In genomic region chr2:240865391-240865790, GRCh38 we compare ENCODE assay signal across 27 cellular contexts. TPM values are rescaled to one million over a fixed set of nuclear protein-coding genes. Genes with fewer than 3 reads are reported as not detected.
DNase-seq lines count a peak whose midpoint lies in the region; ATAC-seq, FAIRE-seq and TF ChIP-seq lines count a peak whose summit lies in the region.
"Had no signal": no experiment of that assay in that cellular context is flagged by ENCODE, and none has a peak within 500 bp of the region (broad histone marks: within the 10 kb centered on the region; RNA-seq: fewer than 3 reads in every experiment).

No MANE protein-coding gene starts in this region.

- H4K20me1 ChIP-seq in HepG2 (ENCODE audit: insufficient read depth, low read length) = no peaks in the 10 kb centered on the region
- H4K20me1 ChIP-seq in osteoblast (ENCODE audit: insufficient read depth, low read length) = no peaks in the 10 kb centered on the region
- H4K20me1 ChIP-seq: BLaER1 treated with 17β-estradiol and CSF1 and Interleukin-3, amounts not matched to agents 10 nM and 100 nM had no signal

- no peak for DNase-seq in HepG2 (ENCODE audit: low spot score)
- DNase-seq in right lobe of liver = no peak
- DNase-seq in WTC11 (ENCODE audit: low spot score) = no peak
- DNase-seq in osteoblast (ENCODE audit: insufficient read length, low spot score, missing footprints) = peak; percentile 34
- DNase-seq in NCI-H1417 (lab: John Stamatoyannopoulos, UW) = no peak
- no peak for DNase-seq in NCI-H1105 (lab: John Stamatoyannopoulos, UW)
- DNase-seq: 8988T; ACHN; AML-193; BE2C; Calu3; CD4-positive, alpha-beta T cell; COR-L47; DMS53; DMS79 treated with DMSO at 0.1 percent for 48 hours; GF-D8; H9 had no signal

- 0 out of 2 replicates have a peak overlapping the region, but pooled peaks have one; percentile 44 for H3K27ac Mint-ChIP-seq in WTC11
- H3K27ac Mint-ChIP-seq: CD14-positive monocyte; CD4-positive, alpha-beta T cell; GM23338; H9 had no signal

- H3K9me3 ChIP-seq in HepG2 (ENCODE audit: low read length) (no peaks in the 10 kb centered on the region), right lobe of liver (no peaks in the 10 kb centered on the region), osteoblast (ENCODE audit: low read depth, low read length) (no peaks in the 10 kb centered on the region)
- H3K9me3 ChIP-seq: A549; BE2C; BLaER1 treated with 17β-estradiol and CSF1 and Interleukin-3, amounts not matched to agents 10 nM and 100 nM had no signal

- in situ Hi-C loops in HepG2 (cut with HindIII; ENCODE audit: extremely low pct_ligation_motif_present, low pct_unique_long_range_greater_than_20kb) = loop anchor here (25.0 kb wide), 1 partner anchor 772 kb away; the partner anchor contains the start of genes ATG4B and THAP4

- WGBS in HepG2 (ENCODE audit: low lambda C conversion rate) = 91% methylated on average over 5 of the region's 5 CpGs
- 70% methylated on average over 5 of the region's 5 CpGs for WGBS in right lobe of liver (ENCODE audit: insufficient coverage, low coverage, low lambda C conversion rate, missing lambda C conversion rate)

- no peak for TF ChIP-seq EP300 in HepG2 (IDR thresholded peaks at IDR 0.05; ENCODE audit: low read depth in 2 of 2, low read length in 2 of 2)
- TF ChIP-seq EP300 in HepG2 (CRISPR knock-in tag; IDR thresholded peaks at IDR 0.05; ENCODE audit: borderline replicate concordance) = no peak

- no peaks in the 10 kb centered on the region for H3K36me3 ChIP-seq in HepG2 (replicated peaks in 1 of 2; ENCODE audit: control insufficient read depth in 1 of 2, insufficient read depth in 2 of 2, low read length in 2 of 2)
- H3K36me3 ChIP-seq in right lobe of liver = peaks cover 0 to 11% (median 0%) of the 10 kb centered on the region in 4 donors
- H3K36me3 ChIP-seq in osteoblast (ENCODE audit: insufficient read depth, low read length) = no peaks in the 10 kb centered on the region
- H3K36me3 ChIP-seq: BE2C; BLaER1 treated with 17β-estradiol and CSF1 and Interleukin-3, amounts not matched to agents 10 nM and 100 nM had no signal

- no peak for FAIRE-seq in HepG2 (lab: Jason Lieb, UNC)
- FAIRE-seq: A549, GM12891, GM18507 had no signal

- ATAC-seq in HepG2 = no peak
- no peak for ATAC-seq in right lobe of liver
- ATAC-seq in WTC11 = no peak
- ATAC-seq: A549, GM23338, HCT116 had no signal

- H3K79me2 ChIP-seq in HepG2 (ENCODE audit: insufficient read depth, low read length) = no peaks in the 10 kb centered on the region
- H3K79me2 ChIP-seq in osteoblast (ENCODE audit: insufficient read depth, low read length) = no peaks in the 10 kb centered on the region

- H3K36me3 Mint-ChIP-seq in WTC11 = no peaks in the 10 kb centered on the region
- H3K36me3 Mint-ChIP-seq: CD14-positive monocyte had no signal

- no peak for TF ChIP-seq RAD21 in HepG2 (CRISPR knock-in tag; IDR thresholded peaks at IDR 0.05)

- H3K4me1 ChIP-seq in HepG2 (ENCODE audit: insufficient read depth, low read length) (peaks cover 94% of the 10 kb centered on the region), right lobe of liver (peaks cover 0 to 58% (median 25%) of the 10 kb centered on the region in 4 donors), osteoblast (ENCODE audit: insufficient read depth, low read length) (no peaks in the 10 kb centered on the region)
- H3K4me1 ChIP-seq: A549; BE2C; BLaER1 treated with 17β-estradiol and CSF1 and Interleukin-3, amounts not matched to agents 10 nM and 100 nM had no signal

- no peak overlapping the region for H3K4me3 Mint-ChIP-seq in WTC11
- H3K4me3 Mint-ChIP-seq: CD14-positive monocyte; CD4-positive, alpha-beta T cell; GM23338; H9 had no signal

- TF ChIP-seq CTCF in HepG2 (CRISPR knock-in tag; IDR thresholded peaks at IDR 0.05) (no peak), right lobe of liver (IDR thresholded peaks at IDR 0.05) (no peak), WTC11 (IDR thresholded peaks at IDR 0.05) (no peak), osteoblast (IDR thresholded peaks at IDR 0.05; ENCODE audit: extremely low read depth, low read depth, low read length) (no peak)

- no peaks in the 10 kb centered on the region for H3K9me3 Mint-ChIP-seq in WTC11
- H3K9me3 Mint-ChIP-seq: CD14-positive monocyte; CD4-positive, alpha-beta T cell; GM23338; H9 had no signal

- H2AFZ ChIP-seq in HepG2 (ENCODE audit: low read length) (no peak overlapping the region), osteoblast (ENCODE audit: low read length) (no peak overlapping the region)
- H2AFZ ChIP-seq: GM23338 had no signal

- H3K9ac ChIP-seq in HepG2 (ENCODE audit: insufficient read depth, low read depth, low read length) = no peak overlapping the region
- H3K9ac ChIP-seq: BLaER1 treated with 17β-estradiol and CSF1 and Interleukin-3, amounts not matched to agents 10 nM and 100 nM had no signal

- H3K27me3 Mint-ChIP-seq in WTC11 (ENCODE audit: low read depth) = no peaks in the 10 kb centered on the region; the same call in 1 of the 2 replicates

- H3K27ac ChIP-seq in HepG2 (ENCODE audit: extremely low read length, insufficient read depth, low read length) (peak overlapping the region; percentile 62), right lobe of liver (peak overlapping the region in 1 of 3 donors; percentile 65), osteoblast (ENCODE audit: low read depth, low read length) (no peak overlapping the region)
- H3K27ac ChIP-seq: A549; BLaER1 treated with 17β-estradiol and CSF1 and Interleukin-3, amounts not matched to agents 10 nM and 100 nM had no signal

- intact Hi-C loops in HepG2 (cut with micrococcal nuclease; ENCODE audit: unreplicated experiment) = no loop called here
- intact Hi-C loops in right lobe of liver (cut with DNase I) = no loop called here

- H3K27me3 ChIP-seq in HepG2 (ENCODE audit: control insufficient read depth in 1 of 2, insufficient read depth in 2 of 2, low read length in 2 of 2) (peaks cover 0 to 2% of the 10 kb centered on the region in 2 experiments; a peak in 1 of 5 replicates), right lobe of liver (no peaks in the 10 kb centered on the region), osteoblast (ENCODE audit: insufficient read depth, low read length) (peaks cover 30% of the 10 kb centered on the region)
- H3K27me3 ChIP-seq: BLaER1 treated with 17β-estradiol and CSF1 and Interleukin-3, amounts not matched to agents 10 nM and 100 nM had no signal

- CTCF ChIA-PET in HepG2 (lab: Yijun Ruan, JAX; ENCODE audit: low intra/inter-chr PET ratio, low total read pairs) = no interaction called here
- CTCF ChIA-PET in WTC11 (lab: Charles Lee) = interaction anchor here (0.7 kb wide), 1 partner anchor 607 kb away, joined by 3 read pairs; no protein-coding TSS in a partner anchor

- POLR2A ChIA-PET in HepG2 (lab: Yijun Ruan, JAX) (interaction anchor here (0.7 to 1.5 kb wide), 2 partner anchors 8 to 440 kb away, joined by 3 to 5 read pairs; no protein-coding TSS in a partner anchor), WTC11 (lab: Charles Lee) (no interaction called here)

- no peaks in the 10 kb centered on the region for H3K4me1 Mint-ChIP-seq in WTC11
- H3K4me1 Mint-ChIP-seq: GM23338, H9 had no signal

- no peak for TF ChIP-seq POLR2A in HepG2 (IDR thresholded peaks at IDR 0.05; ENCODE audit: insufficient read depth in 1 of 2, low read depth in 2 of 2, low read length in 2 of 2)
- TF ChIP-seq POLR2A in right lobe of liver (IDR thresholded peaks at IDR 0.05) = no peak

- BruUV-seq in HepG2 (replicated peaks; lab: Mats Ljungman, UMichigan) = no TSS peak

- H3K4me2 ChIP-seq in HepG2 (ENCODE audit: low read depth, low read length) = no peak overlapping the region
- H3K4me2 ChIP-seq in osteoblast (ENCODE audit: insufficient read depth, low read length) = no peak overlapping the region
- H3K4me2 ChIP-seq: A549; BLaER1 treated with 17β-estradiol and CSF1 and Interleukin-3, amounts not matched to agents 10 nM and 100 nM; GM23338 had no signal

- H3K4me3 ChIP-seq in HepG2 (replicated peaks in 1 of 3; ENCODE audit: insufficient read depth in 1 of 3, low read depth in 2 of 3, low read length in 3 of 3) = no peak overlapping the region
- H3K4me3 ChIP-seq in right lobe of liver = no peak overlapping the region
- no peak overlapping the region for H3K4me3 ChIP-seq in osteoblast (ENCODE audit: insufficient read depth, low read length)
- H3K4me3 ChIP-seq: A549; BLaER1 treated with 17β-estradiol and CSF1 and Interleukin-3, amounts not matched to agents 10 nM and 100 nM; GM23338 had no signal

RNA-seq across cellular contexts. Expression of gene AGXT, which starts 3.2 kb away (rescaled TPM):
- total RNA-seq in HepG2 (2016; rRNA removed; fragmentation: Illumina TruSeq; extraction: Trizol) (30.5 and 41.9 TPM in 2 replicates), right lobe of liver (1,000 to 10,000 TPM in 4 of 6 experiments, 100 to 1,000 TPM in 2; 744 to 1,833 (median 1,254) TPM), WTC11 (2021) (0.16 to 0.37 TPM (median 0.24 TPM) in 3 replicates), osteoblast (not detected in 2 replicates)
- 13.0 and 14.7 TPM in 2 replicates for total RNA-seq in HepG2 (2016; cell fraction: cytosol; rRNA removed; fragmentation: Illumina TruSeq; extraction: Trizol; ENCODE audit: low read depth)
- total RNA-seq in HepG2 (2016; cell fraction: insoluble cytoplasmic fraction; rRNA removed; fragmentation: Illumina TruSeq; extraction: Trizol) = 26.6 and 43.3 TPM in 2 replicates
- 16.6 and 19.6 TPM in 2 replicates for total RNA-seq in HepG2 (2016; cell fraction: membrane; rRNA removed; fragmentation: Illumina TruSeq; extraction: Trizol)
- 38.2 and 44.0 TPM in 2 replicates for total RNA-seq in HepG2 (2016; cell fraction: nucleus; rRNA removed; fragmentation: Illumina TruSeq; extraction: Trizol)
- polyA plus RNA-seq in HepG2 (2011; rRNA removed) = 96.1 and 133 TPM in 2 replicates
- 35.6 and 52.0 TPM in 2 replicates for polyA plus RNA-seq in HepG2 (2011; cell fraction: cytosol; rRNA removed)
- polyA plus RNA-seq in HepG2 (2011; cell fraction: nucleus; rRNA removed) = 938 and 1,041 TPM in 2 replicates
- polyA plus RNA-seq in HepG2 (2012) = 57.7 and 74.1 TPM in 2 replicates
- polyA plus RNA-seq in HepG2 (2016; cell fraction: cytosol; fragmentation: Illumina TruSeq; extraction: Trizol; ENCODE audit: low read depth) = 16.7 and 17.4 TPM in 2 replicates
- 26.4 and 36.5 TPM in 2 replicates for polyA plus RNA-seq in HepG2 (2016; cell fraction: insoluble cytoplasmic fraction; fragmentation: Illumina TruSeq; extraction: Trizol; ENCODE audit: low read depth)
- polyA plus RNA-seq in HepG2 (2016; cell fraction: membrane; fragmentation: Illumina TruSeq; extraction: Trizol; ENCODE audit: low read depth) = 15.2 and 17.5 TPM in 2 replicates
- 101 and 109 TPM in 2 replicates for polyA plus RNA-seq in HepG2 (2016; cell fraction: nucleus; fragmentation: Illumina TruSeq; extraction: Trizol; ENCODE audit: insufficient read depth, low read depth)
- 67.0 TPM in 1 of 2 replicates, not detected in the other for polyA minus RNA-seq in HepG2 (2011; rRNA and poly(A)+ RNA removed; ENCODE audit: low replicate concordance)
- 22.8 and 31.0 TPM in 2 replicates for polyA minus RNA-seq in HepG2 (2011; cell fraction: cytosol; rRNA and poly(A)+ RNA removed)
- polyA minus RNA-seq in HepG2 (2011; cell fraction: nucleus; rRNA and poly(A)+ RNA removed) = 64.6 and 66.1 TPM in 2 replicates
- total RNA-seq: Calu3; CD4-positive, alpha-beta T cell; Daoy; G401; GM23338; H4; H9 had no signal
- polyA plus RNA-seq: A549, CD14-positive monocyte, GM23338 had no signal

RNA-seq across cellular contexts. Expression of gene MAB21L4, which starts 30.6 kb away (rescaled TPM):
- total RNA-seq in HepG2 (2016; rRNA removed; fragmentation: Illumina TruSeq; extraction: Trizol) (13.5 and 14.0 TPM in 2 replicates), right lobe of liver (10 to 100 TPM in 1 of 6 experiments, 1 to 10 TPM in 5; 3.7 to 17.0 (median 5.2) TPM), WTC11 (2021) (not detected in 3 replicates), osteoblast (not detected in 2 replicates)
- total RNA-seq in HepG2 (2016; cell fraction: cytosol; rRNA removed; fragmentation: Illumina TruSeq; extraction: Trizol; ENCODE audit: low read depth) = 3.1 and 3.7 TPM in 2 replicates
- 11.5 and 15.3 TPM in 2 replicates for total RNA-seq in HepG2 (2016; cell fraction: insoluble cytoplasmic fraction; rRNA removed; fragmentation: Illumina TruSeq; extraction: Trizol)
- total RNA-seq in HepG2 (2016; cell fraction: membrane; rRNA removed; fragmentation: Illumina TruSeq; extraction: Trizol) = 10.1 and 12.0 TPM in 2 replicates
- total RNA-seq in HepG2 (2016; cell fraction: nucleus; rRNA removed; fragmentation: Illumina TruSeq; extraction: Trizol) = 8.9 and 10.1 TPM in 2 replicates
- polyA plus RNA-seq in HepG2 (2011; rRNA removed) = 3.0 and 3.6 TPM in 2 replicates
- polyA plus RNA-seq in HepG2 (2011; cell fraction: cytosol; rRNA removed) = 2.4 and 4.2 TPM in 2 replicates
- 8.9 and 9.1 TPM in 2 replicates for polyA plus RNA-seq in HepG2 (2011; cell fraction: nucleus; rRNA removed)
- 2.1 and 4.1 TPM in 2 replicates for polyA plus RNA-seq in HepG2 (2012)
- 3.4 TPM in 2 replicates for polyA plus RNA-seq in HepG2 (2016; cell fraction: cytosol; fragmentation: Illumina TruSeq; extraction: Trizol; ENCODE audit: low read depth)
- 11.8 and 13.7 TPM in 2 replicates for polyA plus RNA-seq in HepG2 (2016; cell fraction: insoluble cytoplasmic fraction; fragmentation: Illumina TruSeq; extraction: Trizol; ENCODE audit: low read depth)
- 8.3 and 8.8 TPM in 2 replicates for polyA plus RNA-seq in HepG2 (2016; cell fraction: membrane; fragmentation: Illumina TruSeq; extraction: Trizol; ENCODE audit: low read depth)
- polyA plus RNA-seq in HepG2 (2016; cell fraction: nucleus; fragmentation: Illumina TruSeq; extraction: Trizol; ENCODE audit: insufficient read depth, low read depth) = 15.9 and 16.1 TPM in 2 replicates
- polyA minus RNA-seq in HepG2 (2011; rRNA and poly(A)+ RNA removed; ENCODE audit: low replicate concordance) = 5.4 TPM in 1 of 2 replicates, not detected in the other
- 1.8 and 2.0 TPM in 2 replicates for polyA minus RNA-seq in HepG2 (2011; cell fraction: cytosol; rRNA and poly(A)+ RNA removed)
- 1.3 and 2.5 TPM in 2 replicates for polyA minus RNA-seq in HepG2 (2011; cell fraction: nucleus; rRNA and poly(A)+ RNA removed)
- total RNA-seq: CD4-positive, alpha-beta T cell; Daoy; G401; GM23338; H4 had no signal
- polyA plus RNA-seq: A549, CD14-positive monocyte, GM23338 had no signal

RNA-seq across cellular contexts. Expression of gene CROCC2, which starts 40.7 kb away (rescaled TPM):
- total RNA-seq in HepG2 (2016; rRNA removed; fragmentation: Illumina TruSeq; extraction: Trizol) (not detected in 2 replicates), right lobe of liver (under 1 TPM in 5 of 6 experiments, not detected in 1; 0.06 to 0.15 (median 0.12) TPM), WTC11 (2021) (not detected in 3 replicates), osteoblast (under 0.01 TPM in 2 replicates)
- total RNA-seq in HepG2 (2016; cell fraction: cytosol; rRNA removed; fragmentation: Illumina TruSeq; extraction: Trizol; ENCODE audit: low read depth) = not detected in 2 replicates
- total RNA-seq in HepG2 (2016; cell fraction: insoluble cytoplasmic fraction; rRNA removed; fragmentation: Illumina TruSeq; extraction: Trizol) = 0.02 TPM in 1 of 2 replicates, not detected in the other
- total RNA-seq in HepG2 (2016; cell fraction: membrane; rRNA removed; fragmentation: Illumina TruSeq; extraction: Trizol) = not detected in 2 replicates
- not detected in 2 replicates for total RNA-seq in HepG2 (2016; cell fraction: nucleus; rRNA removed; fragmentation: Illumina TruSeq; extraction: Trizol)
- polyA plus RNA-seq in HepG2 (2011; rRNA removed) = not detected in 2 replicates
- not detected in 2 replicates for polyA plus RNA-seq in HepG2 (2011; cell fraction: cytosol; rRNA removed)
- 0.03 TPM in 1 of 2 replicates, not detected in the other for polyA plus RNA-seq in HepG2 (2011; cell fraction: nucleus; rRNA removed)
- 0.13 and 0.15 TPM in 2 replicates for polyA plus RNA-seq in HepG2 (2012)
- polyA plus RNA-seq in HepG2 (2016; cell fraction: cytosol; fragmentation: Illumina TruSeq; extraction: Trizol; ENCODE audit: low read depth) = not detected in 2 replicates
- polyA plus RNA-seq in HepG2 (2016; cell fraction: insoluble cytoplasmic fraction; fragmentation: Illumina TruSeq; extraction: Trizol; ENCODE audit: low read depth) = not detected in 2 replicates
- polyA plus RNA-seq in HepG2 (2016; cell fraction: membrane; fragmentation: Illumina TruSeq; extraction: Trizol; ENCODE audit: low read depth) = not detected in 2 replicates
- polyA plus RNA-seq in HepG2 (2016; cell fraction: nucleus; fragmentation: Illumina TruSeq; extraction: Trizol; ENCODE audit: insufficient read depth, low read depth) = not detected in 2 replicates
- polyA minus RNA-seq in HepG2 (2011; rRNA and poly(A)+ RNA removed; ENCODE audit: low replicate concordance) = not detected in 2 replicates
- polyA minus RNA-seq in HepG2 (2011; cell fraction: cytosol; rRNA and poly(A)+ RNA removed) = not detected in 2 replicates
- not detected in 2 replicates for polyA minus RNA-seq in HepG2 (2011; cell fraction: nucleus; rRNA and poly(A)+ RNA removed)
- total RNA-seq: Calu3; CD4-positive, alpha-beta T cell; Daoy; G401; GM23338; H4; H9 had no signal
- polyA plus RNA-seq: A549, CD14-positive monocyte, GM23338 had no signal

RNA-seq across cellular contexts. Expression of gene KIF1A, which starts 45.4 kb away (rescaled TPM):
- total RNA-seq in HepG2 (2016; rRNA removed; fragmentation: Illumina TruSeq; extraction: Trizol) (0.24 TPM in 1 of 2 replicates, not detected in the other), right lobe of liver (under 1 TPM; 0.31 to 0.87 (median 0.56) TPM), WTC11 (2021) (218 to 279 TPM (median 222 TPM) in 3 replicates), osteoblast (under 0.01 TPM in 1 of 2 replicates, not detected in the other)
- total RNA-seq in HepG2 (2016; cell fraction: cytosol; rRNA removed; fragmentation: Illumina TruSeq; extraction: Trizol; ENCODE audit: low read depth) = not detected in 2 replicates
- 0.13 and 0.32 TPM in 2 replicates for total RNA-seq in HepG2 (2016; cell fraction: insoluble cytoplasmic fraction; rRNA removed; fragmentation: Illumina TruSeq; extraction: Trizol)
- total RNA-seq in HepG2 (2016; cell fraction: membrane; rRNA removed; fragmentation: Illumina TruSeq; extraction: Trizol) = not detected in 2 replicates
- not detected in 2 replicates for total RNA-seq in HepG2 (2016; cell fraction: nucleus; rRNA removed; fragmentation: Illumina TruSeq; extraction: Trizol)
- polyA plus RNA-seq in HepG2 (2011; rRNA removed) = 0.01 and 0.03 TPM in 2 replicates
- 0.01 TPM in 1 of 2 replicates, not detected in the other for polyA plus RNA-seq in HepG2 (2011; cell fraction: cytosol; rRNA removed)
- 0.19 and 0.21 TPM in 2 replicates for polyA plus RNA-seq in HepG2 (2011; cell fraction: nucleus; rRNA removed)
- polyA plus RNA-seq in HepG2 (2012) = 0.19 TPM in 1 of 2 replicates, not detected in the other
- not detected in 2 replicates for polyA plus RNA-seq in HepG2 (2016; cell fraction: cytosol; fragmentation: Illumina TruSeq; extraction: Trizol; ENCODE audit: low read depth)
- polyA plus RNA-seq in HepG2 (2016; cell fraction: insoluble cytoplasmic fraction; fragmentation: Illumina TruSeq; extraction: Trizol; ENCODE audit: low read depth) = not detected in 2 replicates
- not detected in 2 replicates for polyA plus RNA-seq in HepG2 (2016; cell fraction: membrane; fragmentation: Illumina TruSeq; extraction: Trizol; ENCODE audit: low read depth)
- polyA plus RNA-seq in HepG2 (2016; cell fraction: nucleus; fragmentation: Illumina TruSeq; extraction: Trizol; ENCODE audit: insufficient read depth, low read depth) = not detected in 2 replicates
- polyA minus RNA-seq in HepG2 (2011; rRNA and poly(A)+ RNA removed; ENCODE audit: low replicate concordance) = 0.04 and 0.14 TPM in 2 replicates
- polyA minus RNA-seq in HepG2 (2011; cell fraction: cytosol; rRNA and poly(A)+ RNA removed) = not detected in 2 replicates
- polyA minus RNA-seq in HepG2 (2011; cell fraction: nucleus; rRNA and poly(A)+ RNA removed) = 0.37 TPM in 1 of 2 replicates, not detected in the other
- total RNA-seq: CD4-positive, alpha-beta T cell had no signal
- polyA plus RNA-seq: CD14-positive monocyte had no signal

Comparison
In these comparisons a context has a peak if more than half of its experiments do, and no peak if none do; other contexts are left out.
1. RNA of gene AGXT, which starts 3.2 kb away (total RNA-seq): 744 to 1,833 TPM in right lobe of liver and 13.0 to 44.0 TPM in HepG2; 0.16 to 0.37 TPM in WTC11 and not detected in osteoblast; every median in the first group is over 10 times any median in the second.